In genomic region chr19:14091086-14091884, GRCh38 we compare ENCODE assay signal across 8 cellular contexts. TPM values are rescaled to one million over a fixed set of nuclear protein-coding genes. Genes with fewer than 3 reads are reported as not detected.
DNase-seq lines count a peak whose midpoint lies in the region; ATAC-seq and TF ChIP-seq lines count a peak whose summit lies in the region.

No MANE protein-coding gene starts in this region.

- H3K4me3 ChIP-seq in IMR-90 (ENCODE audit: insufficient read depth, low read depth, low read length) (peak overlapping the region; percentile 80), SK-N-SH (ENCODE audit: low read depth in 2 of 2, low read length in 1 of 2) (peak overlapping the region; percentile 79 to 91)

- peaks cover 18% of the 10 kb centered on the region for H3F3A ChIP-seq in SK-N-SH (replicated peaks; ENCODE audit: insufficient read depth)

- no peak overlapping the region for H2BK15ac ChIP-seq in IMR-90 (ENCODE audit: low read depth, low read length)

- H3K9ac ChIP-seq in IMR-90 (ENCODE audit: low read depth, low read length) (peak overlapping the region; percentile 78), SK-N-SH (peak overlapping the region; percentile 79)

- no peaks in the 10 kb centered on the region for H3K27me3 Mint-ChIP-seq in activated naive CD8-positive, alpha-beta T cell treated with anti-CD3 and anti-CD28 coated beads, Interleukin-2, amount 50 U/mL, for 24 hours

- TF ChIP-seq POLR2A in IMR-90 (IDR thresholded peaks at IDR 0.05; ENCODE audit: low read depth, low read length) = no peak

- H3K4me2 ChIP-seq in IMR-90 (ENCODE audit: low read depth, low read length) (peak overlapping the region; percentile 97), SK-N-SH (peak overlapping the region; percentile 99)

- H2BK20ac ChIP-seq in IMR-90 (ENCODE audit: low read depth, low read length) = no peak overlapping the region

- H3K79me1 ChIP-seq in IMR-90 (ENCODE audit: low read depth in 1 of 2, low read length in 2 of 2) = peaks cover 0 to 6% of the 10 kb centered on the region in 2 experiments; a peak in 2 of 4 replicates

- TF ChIP-seq EP300 in SK-N-SH (IDR thresholded peaks at IDR 0.05; ENCODE audit: borderline replicate concordance in 1 of 2, low read depth in 1 of 2, low read length in 1 of 2) = no peak; a peak in 1 of 4 replicates

- peak overlapping the region; percentile 96 for H3K27ac Mint-ChIP-seq in activated naive CD8-positive, alpha-beta T cell treated with anti-CD3 and anti-CD28 coated beads, Interleukin-2, amount 50 U/mL, for 24 hours

- 0% methylated on average over 3 of the region's 73 CpGs; no CpG with 5 or more reads in 1 of the 2 experiments for WGBS in IMR-90 (ENCODE audit: extremely low coverage in 2 of 2, insufficient read length in 1 of 2), 2 experiments
- WGBS in SK-N-SH (ENCODE audit: low lambda C conversion rate) = 3% methylated on average over 13 of the region's 73 CpGs

- H3K56ac ChIP-seq in IMR-90 (ENCODE audit: extremely low read depth, insufficient read depth, low read length) = peak overlapping the region; percentile 40; the same call in 1 of the 2 replicates

- peak overlapping the region; percentile 53 for H3K4ac ChIP-seq in IMR-90 (ENCODE audit: low read depth, low read length)

- H3K36me3 ChIP-seq in IMR-90 (ENCODE audit: control insufficient read depth, insufficient read depth, low read length) (peaks cover 12% of the 10 kb centered on the region), SK-N-SH (replicated peaks in 1 of 2; ENCODE audit: control insufficient read depth in 1 of 2, insufficient read depth in 2 of 2, low read length in 1 of 2) (peaks cover 15 to 16% of the 10 kb centered on the region in 2 experiments)

- H2AK9ac ChIP-seq in IMR-90 (replicated peaks; ENCODE audit: low read depth, low read length, poor library complexity) = peak overlapping the region; percentile 87

- H3K18ac ChIP-seq in IMR-90 (ENCODE audit: low read depth, low read length) = peak overlapping the region; percentile 56; the same call in 1 of the 2 replicates

- H3K9me2 ChIP-seq in SK-N-SH = no peaks in the 10 kb centered on the region

- H3K14ac ChIP-seq in IMR-90 (replicated peaks; ENCODE audit: low read depth, low read length) = no peak overlapping the region

- H2BK5ac ChIP-seq in IMR-90 (ENCODE audit: low read depth, low read length, poor library complexity, severe bottlenecking) = peak overlapping the region; percentile 25

- peak overlapping the region; percentile 46; the same call in 1 of the 2 replicates for H4K5ac ChIP-seq in IMR-90 (ENCODE audit: low read depth, low read length)

- BruUV-seq in IMR-90 (replicated peaks; lab: Mats Ljungman, UMichigan) = no TSS peak

- H3K9me3 ChIP-seq in IMR-90 (ENCODE audit: control insufficient read depth, insufficient read depth, low read length) (peaks cover 8% of the 10 kb centered on the region), SK-N-SH (peaks cover 8% of the 10 kb centered on the region; the same call in 1 of the 2 replicates)

- H4K20me1 ChIP-seq in IMR-90 (ENCODE audit: insufficient read depth, low read length) (peaks cover 7% of the 10 kb centered on the region), SK-N-SH (ENCODE audit: insufficient read depth) (peaks cover 4% of the 10 kb centered on the region; the same call in 1 of the 2 replicates)

- peak overlapping the region in 1 of 2 experiments; percentile 62; a peak in 3 of 4 replicates for H4K8ac ChIP-seq in IMR-90 (ENCODE audit: low read depth in 2 of 2, low read length in 2 of 2)

- H2BK120ac ChIP-seq in IMR-90 (ENCODE audit: low read depth, low read length) = no peak overlapping the region

- CTCF ChIA-PET in IMR-90 (lab: Yijun Ruan, JAX) = no interaction called here
- CTCF ChIA-PET in SK-N-SH (lab: Yijun Ruan, JAX) = interaction anchor here (0.9 to 5.4 kb wide), 7 partner anchors 9 to 211 kb away, joined by 3 to 19 read pairs (median 4); partner anchors contain the start of genes ASF1B and MISP3

- TF ChIP-seq RAD21 in IMR-90 (IDR thresholded peaks at IDR 0.05; ENCODE audit: low read length) (no peak), SK-N-SH (IDR thresholded peaks at IDR 0.05; ENCODE audit: low read length) (no peak)

- peak overlapping the region; percentile 55 for H3K23ac ChIP-seq in IMR-90 (ENCODE audit: low read depth, low read length)

- no peak overlapping the region; the same call in 1 of the 2 replicates for H2AK5ac ChIP-seq in IMR-90 (ENCODE audit: low read depth, low read length)

- H3K4me3 Mint-ChIP-seq in activated naive CD8-positive, alpha-beta T cell treated with anti-CD3 and anti-CD28 coated beads, Interleukin-2, amount 50 U/mL, for 24 hours = peak overlapping the region; percentile 90

- in situ Hi-C loops in IMR-90 (cut with MboI; ENCODE audit: low sequenced_read_pairs) = loop anchor here (25.0 kb wide), 1 partner anchor 329 kb away; the partner anchor contains the start of genes C19orf53 and MRI1

- peak; percentile 37 for ATAC-seq in GM21526 (IDR thresholded peaks at IDR 0.05; ENCODE audit: low FRiP score, unreplicated experiment)
- peak; percentile 84 for ATAC-seq in IMR-90 (ENCODE audit: low read depth)
- peak; percentile 74 for ATAC-seq in activated naive CD8-positive, alpha-beta T cell treated with anti-CD3 and anti-CD28 coated beads, Interleukin-2, amount 50 U/mL, for 24 hours

- dilution Hi-C loops in IMR-90 (cut with HindIII; ENCODE audit: low sequenced_read_pairs, unreplicated experiment) = no loop called here

- peak overlapping the region; percentile 47 for H3K27ac ChIP-seq in IMR-90 (ENCODE audit: insufficient read depth, low read length)
- peak overlapping the region; percentile 67 to 92; a peak in 3 of 4 replicates for H3K27ac ChIP-seq in SK-N-SH (ENCODE audit: low read depth in 2 of 2, low read length in 1 of 2)

- peak overlapping the region; percentile 93 for H2AFZ ChIP-seq in IMR-90 (replicated peaks; ENCODE audit: low read length, poor library complexity)
- H2AFZ ChIP-seq in SK-N-SH (ENCODE audit: low read depth) = peak overlapping the region; percentile 76

- H3K4me1 ChIP-seq in IMR-90 (ENCODE audit: control insufficient read depth, insufficient read depth, low read length) = no peaks in the 10 kb centered on the region
- H3K4me1 ChIP-seq in SK-N-SH (ENCODE audit: control insufficient read depth in 1 of 2, insufficient read depth in 2 of 2, low read depth in 1 of 2, low read length in 1 of 2) = peaks cover 0 to 10% of the 10 kb centered on the region in 2 experiments; a peak in 1 of 4 replicates

- peaks cover 20% of the 10 kb centered on the region for H3K4me1 Mint-ChIP-seq in activated naive CD8-positive, alpha-beta T cell treated with anti-CD3 and anti-CD28 coated beads, Interleukin-2, amount 50 U/mL, for 24 hours

- intact Hi-C loops in IMR-90 (cut with micrococcal nuclease) = loop anchor here (2.0 kb wide), 1 partner anchor 46 kb away; the partner anchor contains the start of gene ASF1B

- DNase-seq in ELF-1 (ENCODE audit: low read depth, low spot score) (peak; percentile 64), IMR-90 (peak; percentile 64), SK-N-SH (peak; percentile 93), hepatic stellate cell (ENCODE audit: low spot score) (peak; percentile 78), retina (peak; percentile 81), epidermal melanocyte (ENCODE audit: insufficient read length, low spot score) (no peak)
- DNase-seq in activated naive CD8-positive, alpha-beta T cell treated with anti-CD3 and anti-CD28 coated beads, Interleukin-2, amount 50 U/mL, for 24 hours = peak; percentile 78

- H3K79me2 ChIP-seq in SK-N-SH (ENCODE audit: insufficient read depth) = no peaks in the 10 kb centered on the region; the same call in 1 of the 2 replicates

- peaks cover 7% of the 10 kb centered on the region for H3K9me3 Mint-ChIP-seq in activated naive CD8-positive, alpha-beta T cell treated with anti-CD3 and anti-CD28 coated beads, Interleukin-2, amount 50 U/mL, for 24 hours

- H3K36me3 Mint-ChIP-seq in activated naive CD8-positive, alpha-beta T cell treated with anti-CD3 and anti-CD28 coated beads, Interleukin-2, amount 50 U/mL, for 24 hours (ENCODE audit: low read depth) = peaks cover 17% of the 10 kb centered on the region

- POLR2A ChIA-PET in IMR-90 (lab: Charles Lee; ENCODE audit: unreplicated experiment) (no interaction called here), SK-N-SH (lab: Yijun Ruan, JAX) (no interaction called here)

- TF ChIP-seq CTCF in IMR-90 (conservative IDR thresholded peaks at IDR 0.05; ENCODE audit: low read depth, low read length) (peak; percentile 16; the same call in 1 of the 2 replicates), SK-N-SH (IDR thresholded peaks at IDR 0.05) (peak; percentile 55)

- H3K9me1 ChIP-seq in IMR-90 (ENCODE audit: insufficient read depth, low read length) = no peaks in the 10 kb centered on the region

- peak overlapping the region; percentile 20; the same call in 1 of the 2 replicates for H4K91ac ChIP-seq in IMR-90 (ENCODE audit: insufficient read depth, low read depth, low read length)

- no peaks in the 10 kb centered on the region for H3K27me3 ChIP-seq in IMR-90 (ENCODE audit: control insufficient read depth, insufficient read depth, low read length)
- no peaks in the 10 kb centered on the region for H3K27me3 ChIP-seq in SK-N-SH (ENCODE audit: insufficient read depth)

RNA-seq across cellular contexts. Expression of gene SAMD1, which starts 0.7 kb away (rescaled TPM):
- total RNA-seq in IMR-90 (2012; rRNA removed) = 6.5 and 7.5 TPM in 2 replicates
- polyA plus RNA-seq in IMR-90 (2012; rRNA removed) (14.1 and 16.3 TPM in 2 replicates), SK-N-SH (2012; rRNA removed) (11.7 and 19.0 TPM in 2 replicates)
- polyA plus RNA-seq in IMR-90 (2012; cell fraction: cytosol; rRNA removed) = 13.3 and 22.9 TPM in 2 replicates
- 23.0 and 32.5 TPM in 2 replicates for polyA plus RNA-seq in IMR-90 (2012; cell fraction: nucleus; rRNA removed; ENCODE audit: low replicate concordance)
- polyA plus RNA-seq in SK-N-SH (2012; cell fraction: cytosol; rRNA removed) = 12.1 and 16.7 TPM in 2 replicates
- 24.4 and 35.4 TPM in 2 replicates for polyA plus RNA-seq in SK-N-SH (2012; cell fraction: nucleus; rRNA removed)

RNA-seq across cellular contexts. Expression of gene C19orf67, which starts 5.7 kb away (rescaled TPM):
- not detected in 2 replicates for total RNA-seq in IMR-90 (2012; rRNA removed)
- polyA plus RNA-seq in IMR-90 (2012; rRNA removed) (not detected in 2 replicates), SK-N-SH (2012; rRNA removed) (not detected in 2 replicates)
- polyA plus RNA-seq in IMR-90 (2012; cell fraction: cytosol; rRNA removed) = not detected in 2 replicates
- not detected in 2 replicates for polyA plus RNA-seq in IMR-90 (2012; cell fraction: nucleus; rRNA removed; ENCODE audit: low replicate concordance)
- not detected in 2 replicates for polyA plus RNA-seq in SK-N-SH (2012; cell fraction: cytosol; rRNA removed)
- not detected in 2 replicates for polyA plus RNA-seq in SK-N-SH (2012; cell fraction: nucleus; rRNA removed)

RNA-seq across cellular contexts. Expression of gene MISP3, which starts 18.7 kb away (rescaled TPM):
- under 0.01 TPM in 2 replicates for total RNA-seq in IMR-90 (2012; rRNA removed)
- polyA plus RNA-seq in IMR-90 (2012; rRNA removed) = 0.68 and 0.86 TPM in 2 replicates
- polyA plus RNA-seq in IMR-90 (2012; cell fraction: cytosol; rRNA removed) = 1.1 and 2.2 TPM in 2 replicates
- 0.86 and 1.1 TPM in 2 replicates for polyA plus RNA-seq in IMR-90 (2012; cell fraction: nucleus; rRNA removed; ENCODE audit: low replicate concordance)
- polyA plus RNA-seq in SK-N-SH (2012; rRNA removed) = 1.6 and 2.6 TPM in 2 replicates
- 2.0 and 2.2 TPM in 2 replicates for polyA plus RNA-seq in SK-N-SH (2012; cell fraction: cytosol; rRNA removed)
- polyA plus RNA-seq in SK-N-SH (2012; cell fraction: nucleus; rRNA removed) = 2.5 and 5.0 TPM in 2 replicates

RNA-seq across cellular contexts. Expression of gene PRKACA, which starts 26.3 kb away (rescaled TPM):
- total RNA-seq in IMR-90 (2012; rRNA removed) = 18.1 TPM in 2 replicates
- polyA plus RNA-seq in IMR-90 (2012; rRNA removed) (67.1 and 94.5 TPM in 2 replicates), SK-N-SH (2012; rRNA removed) (17.2 and 48.4 TPM in 2 replicates)
- 79.9 and 102 TPM in 2 replicates for polyA plus RNA-seq in IMR-90 (2012; cell fraction: cytosol; rRNA removed)
- 44.8 and 64.7 TPM in 2 replicates for polyA plus RNA-seq in IMR-90 (2012; cell fraction: nucleus; rRNA removed; ENCODE audit: low replicate concordance)
- polyA plus RNA-seq in SK-N-SH (2012; cell fraction: cytosol; rRNA removed) = 33.8 and 53.4 TPM in 2 replicates
- polyA plus RNA-seq in SK-N-SH (2012; cell fraction: nucleus; rRNA removed) = 32.5 and 44.9 TPM in 2 replicates

RNA-seq across cellular contexts. Expression of gene PALM3, which starts 29.4 kb away (rescaled TPM):
- under 0.01 and 0.18 TPM in 2 replicates for total RNA-seq in IMR-90 (2012; rRNA removed)
- polyA plus RNA-seq in IMR-90 (2012; rRNA removed) (0.52 and 0.84 TPM in 2 replicates), SK-N-SH (2012; rRNA removed) (5.2 and 5.5 TPM in 2 replicates)
- 0.58 and 0.62 TPM in 2 replicates for polyA plus RNA-seq in IMR-90 (2012; cell fraction: cytosol; rRNA removed)
- polyA plus RNA-seq in IMR-90 (2012; cell fraction: nucleus; rRNA removed; ENCODE audit: low replicate concordance) = 0.16 and 0.48 TPM in 2 replicates
- polyA plus RNA-seq in SK-N-SH (2012; cell fraction: cytosol; rRNA removed) = 4.3 and 5.5 TPM in 2 replicates
- 3.1 and 3.6 TPM in 2 replicates for polyA plus RNA-seq in SK-N-SH (2012; cell fraction: nucleus; rRNA removed)
